In the genomic region with DNA sequence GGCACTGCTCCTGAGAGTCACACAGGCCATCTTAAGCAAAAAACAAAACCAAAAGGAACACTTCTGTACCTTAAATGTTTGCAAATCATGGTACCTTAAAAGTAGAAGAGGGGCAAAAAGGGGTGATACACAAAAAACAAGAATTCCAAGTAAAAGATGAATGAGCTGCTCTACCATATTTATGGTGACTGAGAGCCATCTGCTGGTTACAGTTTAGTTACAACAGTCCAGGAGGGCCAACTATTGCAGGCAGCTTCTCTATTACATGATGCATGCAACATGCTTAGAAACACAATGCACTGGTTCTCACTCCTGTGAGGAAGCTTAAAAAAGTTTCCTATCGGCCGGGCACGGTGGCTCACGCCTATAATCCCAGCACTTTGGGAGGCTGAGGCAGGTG, we compare ENCODE assay signal across 8 cellular contexts. TPM values are rescaled to one million over a fixed set of nuclear protein-coding genes. Genes with fewer than 3 reads are reported as not detected.
DNase-seq lines count a peak whose midpoint lies in the region; ATAC-seq and TF ChIP-seq lines count a peak whose summit lies in the region.

No MANE protein-coding gene starts in this region.

- no peaks in the 10 kb centered on the region for H3K9me3 ChIP-seq in PC-9 (ENCODE audit: insufficient read depth, low read depth)

- POLR2A ChIA-PET in BJ (lab: Charles Lee) (no interaction called here), PC-9 (lab: Charles Lee; ENCODE audit: unreplicated experiment) (interaction anchor here (0.7 kb wide), 1 partner anchor 267 kb away, joined by 3 read pairs; no protein-coding TSS in a partner anchor)

- H3K36me3 Mint-ChIP-seq in nephron progenitor cell (ENCODE audit: low read depth) = peaks cover 21% of the 10 kb centered on the region

- H3K9me2 ChIP-seq in PC-9 (ENCODE audit: insufficient read depth) = no peaks in the 10 kb centered on the region

- H3K27ac Mint-ChIP-seq in nephron progenitor cell = peak overlapping the region; percentile 53

- no peak overlapping the region for H3K4me3 Mint-ChIP-seq in nephron progenitor cell

- ATAC-seq in GM18520 (IDR thresholded peaks at IDR 0.05; ENCODE audit: unreplicated experiment) (no peak), HG02763 (IDR thresholded peaks at IDR 0.05; ENCODE audit: unreplicated experiment) (no peak)

- intact Hi-C loops in PC-9 (cut with micrococcal nuclease; ENCODE audit: unreplicated experiment) = loop anchor here (1.0 to 10.0 kb wide), 5 partner anchors 230 to 1457 kb away; partner anchors contain the start of gene RPL26

- H3K4me1 Mint-ChIP-seq in nephron progenitor cell = peaks cover 49% of the 10 kb centered on the region

- no peak overlapping the region for H3K27ac ChIP-seq in PC-9

- no peaks in the 10 kb centered on the region for H3F3A ChIP-seq in PC-9 (ENCODE audit: insufficient read depth, low read depth)

- no peaks in the 10 kb centered on the region for H3K36me3 ChIP-seq in BJ (ENCODE audit: control insufficient read depth, insufficient read depth, low read length)
- no peaks in the 10 kb centered on the region for H3K36me3 ChIP-seq in PC-9 (ENCODE audit: low read depth)

- no peaks in the 10 kb centered on the region for H3K79me2 ChIP-seq in PC-9 (ENCODE audit: low read depth)

- peak; percentile 51 for TF ChIP-seq CTCF in BJ (IDR thresholded peaks at IDR 0.05; ENCODE audit: insufficient read depth, low read depth, low read length)
- peak; percentile 2 for TF ChIP-seq CTCF in GM20000 (IDR thresholded peaks at IDR 0.05; ENCODE audit: extremely low read depth, missing control alignments)
- peak; percentile 58 for TF ChIP-seq CTCF in PC-9 (conservative IDR thresholded peaks at IDR 0.05)
- TF ChIP-seq CTCF in epithelial cell of proximal tubule (conservative IDR thresholded peaks at IDR 0.05; ENCODE audit: low read depth, low read length) = peak; percentile 67
- peak; percentile 42 for TF ChIP-seq CTCF in nephron progenitor cell (IDR thresholded peaks at IDR 0.05)

- H3K9me3 Mint-ChIP-seq in nephron progenitor cell = peaks cover 19% of the 10 kb centered on the region

- DNase-seq in BJ (ENCODE audit: low read depth) (no peak), GM20000 (ENCODE audit: low spot score) (peak; percentile 37), PC-9 (peak in 1 of 2 experiments; percentile 17), epithelial cell of proximal tubule (ENCODE audit: low read depth) (no peak), nephron progenitor cell (peak; percentile 15), T-helper 9 cell (no peak)

- no peaks in the 10 kb centered on the region for H3K27me3 ChIP-seq in BJ (ENCODE audit: control insufficient read depth, insufficient read depth, low read length)
- H3K27me3 ChIP-seq in PC-9 (ENCODE audit: insufficient read depth, low read depth) = no peaks in the 10 kb centered on the region

- H3K4me2 ChIP-seq in PC-9 = no peak overlapping the region

- no peak overlapping the region for H2AFZ ChIP-seq in PC-9

- CTCF ChIA-PET in BJ (lab: Yijun Ruan, JAX) = interaction anchor here (0.8 to 7.0 kb wide), 14 partner anchors 9 to 634 kb away, joined by 3 to 80 read pairs (median 4); no protein-coding TSS in a partner anchor
- CTCF ChIA-PET in PC-9 (lab: Charles Lee) = interaction anchor here (0.6 to 1.0 kb wide), 6 partner anchors 33 to 632 kb away, joined by 3 to 9 read pairs (median 5); no protein-coding TSS in a partner anchor

- H3K27me3 Mint-ChIP-seq in nephron progenitor cell (ENCODE audit: low read depth, poor library complexity) = no peaks in the 10 kb centered on the region

- H3K4me1 ChIP-seq in PC-9 (replicated peaks; ENCODE audit: insufficient read depth) = no peaks in the 10 kb centered on the region

- BruUV-seq in PC-9 (replicated peaks; lab: Mats Ljungman, UMichigan) = no TSS peak

- H3K4me3 ChIP-seq in BJ (ENCODE audit: low read depth, low read length) (no peak overlapping the region), PC-9 (no peak overlapping the region), epithelial cell of proximal tubule (ENCODE audit: low read depth, low read length) (no peak overlapping the region)

- H4K20me1 ChIP-seq in PC-9 (ENCODE audit: insufficient read depth) = no peaks in the 10 kb centered on the region

RNA-seq across cellular contexts. Expression of gene STX8, which starts 53.5 kb away (rescaled TPM):
- polyA plus RNA-seq in BJ (2011; rRNA removed) = 44.7 and 77.2 TPM in 2 replicates
- polyA minus RNA-seq in BJ (2011; rRNA and poly(A)+ RNA removed) = 16.8 and 31.4 TPM in 2 replicates
- 49.2 and 60.6 TPM in 2 replicates for total RNA-seq in PC-9 (2021)
- total RNA-seq in epithelial cell of proximal tubule = 57.8 and 69.5 TPM in 2 replicates

RNA-seq across cellular contexts. Expression of gene CFAP52, which starts 54.4 kb away (rescaled TPM):
- 0.31 TPM in 1 of 2 replicates, not detected in the other for polyA plus RNA-seq in BJ (2011; rRNA removed)
- polyA minus RNA-seq in BJ (2011; rRNA and poly(A)+ RNA removed) = 0.33 TPM in 1 of 2 replicates, not detected in the other
- not detected in 2 replicates for total RNA-seq in PC-9 (2021)
- not detected in 2 replicates for total RNA-seq in epithelial cell of proximal tubule

Comparison
In these comparisons a context has a peak if more than half of its experiments do, and no peak if none do; other contexts are left out.
1. DNase-seq: peak in GM20000 (single experiment) and nephron progenitor cell (single experiment); none in BJ (single experiment), epithelial cell of proximal tubule (single experiment) and T-helper 9 cell (single experiment).
2. CTCF ChIP-seq: peak in every context shown above with its lines; median percentile 67 in epithelial cell of proximal tubule; 58 in PC-9; 51 in BJ; 42 in nephron progenitor cell; 2 in GM20000.